Comparison of ENCODE assay signal across 8 cellular contexts in the genomic region with DNA sequence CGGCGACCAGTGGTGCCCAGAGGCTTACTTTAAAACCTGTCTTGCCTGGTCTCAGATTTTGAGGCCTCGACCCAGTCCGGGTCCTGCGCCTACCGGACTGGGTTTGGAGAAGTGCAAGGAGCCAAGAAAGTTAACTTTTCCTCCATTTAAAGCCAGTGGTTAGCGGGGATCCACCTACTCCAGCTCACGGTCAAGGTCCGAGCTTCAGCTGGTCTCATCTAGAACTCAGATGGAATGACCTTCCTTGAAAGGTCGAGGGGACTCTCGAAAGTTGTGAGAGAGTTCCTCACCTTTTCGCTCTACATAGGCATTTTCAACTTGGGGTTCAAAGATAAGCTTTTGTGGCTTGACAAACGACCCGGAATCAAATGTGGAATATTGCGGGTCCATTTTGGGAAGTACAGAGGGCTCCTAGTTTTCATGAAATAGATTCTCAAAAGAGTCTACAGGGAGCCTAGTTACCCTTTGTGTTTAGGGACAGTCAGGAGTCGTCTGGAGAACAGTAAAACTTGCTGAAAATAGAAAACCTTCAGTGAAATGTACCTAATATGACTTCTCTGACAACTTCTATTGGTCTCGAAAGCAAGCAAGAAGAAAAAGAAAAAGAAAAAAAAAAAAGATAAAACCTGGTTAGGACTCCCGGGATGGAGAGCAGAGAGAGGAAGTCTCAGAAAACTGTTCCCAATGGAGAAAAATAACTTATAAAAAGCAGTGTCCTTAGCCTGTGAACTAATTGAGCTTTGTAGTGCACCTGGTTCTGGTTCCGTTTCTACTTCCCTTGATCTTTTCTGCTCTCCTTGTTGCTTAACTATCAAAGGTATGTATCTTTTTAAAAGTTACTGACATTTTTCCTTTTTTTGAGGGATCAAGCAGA. TPM values are rescaled to one million over a fixed set of nuclear protein-coding genes. Genes with fewer than 3 reads are reported as not detected.
A peak's percentile ranks its signal among the peaks of the same experiment; 100 is the strongest.
DNase-seq lines count a peak whose midpoint lies in the region; ATAC-seq, FAIRE-seq and TF ChIP-seq lines count a peak whose summit lies in the region.

No MANE protein-coding gene starts in this region.

- no peak for DNase-seq in GM12892 (ENCODE audit: insufficient read length)
- DNase-seq in RWPE2 (ENCODE audit: low spot score), result no peak
- peak; percentile 27 for DNase-seq in fibroblast of pulmonary artery (ENCODE audit: low read depth)
- DNase-seq in GM19239 (ENCODE audit: insufficient read length, low spot score), result no peak

- H3K36me3 ChIP-seq in RWPE2 (ENCODE audit: low read depth), result no peaks in the 10 kb centered on the region
- H3K36me3 ChIP-seq in neutrophil, result no peaks in the 10 kb centered on the region

- peaks cover 14% of the 10 kb centered on the region for H3K27me3 ChIP-seq in RWPE2 (ENCODE audit: insufficient read depth, poor library complexity, severe bottlenecking)
- peaks cover 76% of the 10 kb centered on the region for H3K27me3 ChIP-seq in neutrophil

- H3K27ac ChIP-seq in RWPE2 (ENCODE audit: poor library complexity, severe bottlenecking) (no peak overlapping the region), neutrophil (no peak overlapping the region)

- H3K4me1 ChIP-seq in RWPE2 (ENCODE audit: insufficient read depth, poor library complexity, severe bottlenecking), result no peaks in the 10 kb centered on the region
- H3K4me1 ChIP-seq in neutrophil (ENCODE audit: control insufficient read depth in 1 of 2, insufficient read depth in 1 of 2, low read depth in 1 of 2, low read length in 1 of 2), result peaks cover 14 to 17% of the 10 kb centered on the region in 2 experiments

- H3K9me3 ChIP-seq in RWPE2 (ENCODE audit: severe bottlenecking), result no peaks in the 10 kb centered on the region
- no peaks in the 10 kb centered on the region for H3K9me3 ChIP-seq in neutrophil

- FAIRE-seq in GM12892 (lab: Jason Lieb, UNC) (peak; percentile 17), GM19239 (lab: Jason Lieb, UNC) (no peak)

- ATAC-seq in RWPE2 (ENCODE audit: low read depth), result peak; percentile 9; the same call in 1 of the 3 replicates
- no peak for ATAC-seq in HG03025 (IDR thresholded peaks at IDR 0.05; ENCODE audit: low FRiP score, unreplicated experiment)
- ATAC-seq in esophagus mucosa, result no peak
- ATAC-seq in HG03571 (IDR thresholded peaks at IDR 0.05; ENCODE audit: unreplicated experiment), result no peak

- no peak for TF ChIP-seq POLR2A in GM12892 (IDR thresholded peaks at IDR 0.05; ENCODE audit: low read depth, low read length)

- TF ChIP-seq CTCF in RWPE2 (IDR thresholded peaks at IDR 0.05; ENCODE audit: poor library complexity, severe bottlenecking), result no peak
- no peak for TF ChIP-seq CTCF in fibroblast of pulmonary artery (IDR thresholded peaks at IDR 0.05; ENCODE audit: low read length, missing control alignments)
- TF ChIP-seq CTCF in neutrophil (IDR thresholded peaks at IDR 0.05), result no peak

- peak overlapping the region; percentile 59 for H3K4me3 ChIP-seq in RWPE2 (ENCODE audit: severe bottlenecking)
- H3K4me3 ChIP-seq in fibroblast of pulmonary artery (replicated peaks; ENCODE audit: low read depth, low read length), result peak overlapping the region; percentile 86
- peak overlapping the region; percentile 60 to 73 for H3K4me3 ChIP-seq in neutrophil (ENCODE audit: low read depth in 1 of 2, low read length in 1 of 2)

RNA-seq across cellular contexts. Expression of gene KCNMB4, which starts 1.4 kb away (rescaled TPM):
- polyA plus RNA-seq in GM12892 (2012; ENCODE audit: missing spikeins), result 0.06 TPM
- 0.76 TPM for total RNA-seq in esophagus mucosa
